Comparison of ENCODE assay signal across 8 cellular contexts in genomic region chr12:4214912-4215861, GRCh38. TPM values are rescaled to one million over a fixed set of nuclear protein-coding genes. Genes with fewer than 3 reads are reported as not detected.
DNase-seq lines count a peak whose midpoint lies in the region; ATAC-seq and TF ChIP-seq lines count a peak whose summit lies in the region.

No MANE protein-coding gene starts in this region.

- no peak for TF ChIP-seq EP300 in SK-N-SH (IDR thresholded peaks at IDR 0.05; ENCODE audit: borderline replicate concordance in 1 of 2, low read depth in 1 of 2, low read length in 1 of 2)

- H3K9me2 ChIP-seq in GM23248 (ENCODE audit: insufficient read depth) (no peaks in the 10 kb centered on the region), SK-N-SH (no peaks in the 10 kb centered on the region)

- in situ Hi-C loops in GM23248 (cut with MboI), result no loop called here

- no peaks in the 10 kb centered on the region for H3K36me3 Mint-ChIP-seq in IgD-negative memory B cell
- H3K36me3 Mint-ChIP-seq in activated T-helper 1 cell treated with anti-CD3 and anti-CD28 coated beads, Interleukin-12 subunit alpha, Interleukin-12 subunit beta, Interleukin-2, Interleukin-4 antibody, amounts not matched to agents 30 ng/mL and 10 ng/mL and 1 ng/mL, durations not matched to agents 14 hours and 24 hours and 36 hours (ENCODE audit: low read depth), result no peaks in the 10 kb centered on the region

- H3K4me1 Mint-ChIP-seq in IgD-negative memory B cell, result peaks cover 28 to 34% (median 29%) of the 10 kb centered on the region in 3 donors
- peaks cover 49% of the 10 kb centered on the region for H3K4me1 Mint-ChIP-seq in activated T-helper 1 cell treated with anti-CD3 and anti-CD28 coated beads, Interleukin-12 subunit alpha, Interleukin-12 subunit beta, Interleukin-2, Interleukin-4 antibody, amounts not matched to agents 30 ng/mL and 10 ng/mL and 1 ng/mL, durations not matched to agents 14 hours and 24 hours and 36 hours (ENCODE audit: low read depth)

- no peak for TF ChIP-seq RAD21 in SK-N-SH (IDR thresholded peaks at IDR 0.05; ENCODE audit: low read length)

- no peak for TF ChIP-seq CTCF in GM10248 (IDR thresholded peaks at IDR 0.05; ENCODE audit: control extremely low read depth, extremely low read depth, low read depth, missing control alignments)
- no peak for TF ChIP-seq CTCF in SK-N-SH (IDR thresholded peaks at IDR 0.05)

- no peaks in the 10 kb centered on the region for H3K4me1 ChIP-seq in GM23248 (ENCODE audit: insufficient read depth)
- no peaks in the 10 kb centered on the region for H3K4me1 ChIP-seq in SK-N-SH (ENCODE audit: control insufficient read depth in 1 of 2, insufficient read depth in 2 of 2, low read depth in 1 of 2, low read length in 1 of 2)

- peak overlapping the region; percentile 82 to 98 (median 94) for H3K27ac Mint-ChIP-seq in IgD-negative memory B cell
- peak overlapping the region; percentile 83 for H3K27ac Mint-ChIP-seq in activated T-helper 1 cell treated with anti-CD3 and anti-CD28 coated beads, Interleukin-12 subunit alpha, Interleukin-12 subunit beta, Interleukin-2, Interleukin-4 antibody, amounts not matched to agents 30 ng/mL and 10 ng/mL and 1 ng/mL, durations not matched to agents 14 hours and 24 hours and 36 hours

- ATAC-seq in GM21390 (IDR thresholded peaks at IDR 0.05; ENCODE audit: unreplicated experiment), result peak; percentile 64

- no peak overlapping the region for H3K4me2 ChIP-seq in GM23248 (ENCODE audit: unreplicated experiment)
- no peak overlapping the region for H3K4me2 ChIP-seq in SK-N-SH

- no peaks in the 10 kb centered on the region for H3K9me3 Mint-ChIP-seq in IgD-negative memory B cell
- H3K9me3 Mint-ChIP-seq in activated T-helper 1 cell treated with anti-CD3 and anti-CD28 coated beads, Interleukin-12 subunit alpha, Interleukin-12 subunit beta, Interleukin-2, Interleukin-4 antibody, amounts not matched to agents 30 ng/mL and 10 ng/mL and 1 ng/mL, durations not matched to agents 14 hours and 24 hours and 36 hours, result no peaks in the 10 kb centered on the region

- no peaks in the 10 kb centered on the region for H3K27me3 Mint-ChIP-seq in IgD-negative memory B cell
- peaks cover 2% of the 10 kb centered on the region for H3K27me3 Mint-ChIP-seq in activated T-helper 1 cell treated with anti-CD3 and anti-CD28 coated beads, Interleukin-12 subunit alpha, Interleukin-12 subunit beta, Interleukin-2, Interleukin-4 antibody, amounts not matched to agents 30 ng/mL and 10 ng/mL and 1 ng/mL, durations not matched to agents 14 hours and 24 hours and 36 hours (ENCODE audit: insufficient read depth)

- no peak overlapping the region for H3K27ac ChIP-seq in GM23248
- H3K27ac ChIP-seq in SK-N-SH (ENCODE audit: low read depth in 2 of 2, low read length in 1 of 2), result no peak overlapping the region

- H3K9me3 ChIP-seq in GM23248 (ENCODE audit: low read depth) (no peaks in the 10 kb centered on the region), SK-N-SH (no peaks in the 10 kb centered on the region)

- intact Hi-C loops in activated T-helper 1 cell treated with anti-CD3 and anti-CD28 coated beads, Interleukin-12 subunit alpha, Interleukin-12 subunit beta, Interleukin-2, Interleukin-4 antibody, amounts not matched to agents 30 ng/mL and 10 ng/mL and 1 ng/mL, durations not matched to agents 14 hours and 24 hours and 36 hours (cut with micrococcal nuclease), result loop anchor here (1.0 to 5.0 kb wide), 5 partner anchors 37 to 98 kb away; no protein-coding TSS in a partner anchor

- no peaks in the 10 kb centered on the region for H3F3A ChIP-seq in GM23248 (ENCODE audit: insufficient read depth)
- no peaks in the 10 kb centered on the region for H3F3A ChIP-seq in SK-N-SH (replicated peaks; ENCODE audit: insufficient read depth)

- H2AFZ ChIP-seq in GM23248 (no peak overlapping the region), SK-N-SH (ENCODE audit: low read depth) (no peak overlapping the region)

- H3K79me2 ChIP-seq in GM23248 (ENCODE audit: insufficient read depth) (no peaks in the 10 kb centered on the region), SK-N-SH (ENCODE audit: insufficient read depth) (no peaks in the 10 kb centered on the region)

- H3K9ac ChIP-seq in GM23248, result no peak overlapping the region
- H3K9ac ChIP-seq in SK-N-SH, result no peak overlapping the region

- DNase-seq in GM10248 (ENCODE audit: extremely low spot score) (peak; percentile 70), medulla oblongata (ENCODE audit: extremely low spot score) (peak; percentile 85), GM23248 (no peak), SK-N-SH (no peak)
- DNase-seq in activated T-helper 1 cell treated with anti-CD3 and anti-CD28 coated beads, Interleukin-12 subunit alpha, Interleukin-12 subunit beta, Interleukin-2, Interleukin-4 antibody, amounts not matched to agents 30 ng/mL and 10 ng/mL and 1 ng/mL, durations not matched to agents 14 hours and 24 hours and 36 hours (ENCODE audit: low spot score), result peak; percentile 24
- DNase-seq in NK-92 treated with Interleukin-12 subunit alpha and Interleukin-12 subunit beta, amount 100 ng/mL, for 24 hours (lab: John Stamatoyannopoulos, UW), result no peak

- POLR2A ChIA-PET in GM10248 (lab: Yijun Ruan, JAX), result interaction anchor here (0.6 to 1.0 kb wide), 3 partner anchors 39 to 79 kb away, joined by 3 read pairs; no protein-coding TSS in a partner anchor
- POLR2A ChIA-PET in SK-N-SH (lab: Yijun Ruan, JAX), result no interaction called here

- H3K4me3 ChIP-seq in GM23248 (no peak overlapping the region), SK-N-SH (ENCODE audit: low read depth in 2 of 2, low read length in 1 of 2) (no peak overlapping the region)

- WGBS in GM23248 (ENCODE audit: low coverage in 1 of 2, low lambda C conversion rate in 2 of 2, missing lambda C conversion rate in 2 of 2), 2 experiments, result 19 to 21% methylated on average over 24 of the region's 24 CpGs
- WGBS in SK-N-SH (ENCODE audit: low lambda C conversion rate), result 3% methylated on average over 21 of the region's 24 CpGs

- no peaks in the 10 kb centered on the region for H4K20me1 ChIP-seq in GM23248 (ENCODE audit: insufficient read depth)
- H4K20me1 ChIP-seq in SK-N-SH (ENCODE audit: insufficient read depth), result no peaks in the 10 kb centered on the region

- no peaks in the 10 kb centered on the region for H3K27me3 ChIP-seq in GM23248 (replicated peaks; ENCODE audit: insufficient read depth)
- H3K27me3 ChIP-seq in SK-N-SH (ENCODE audit: insufficient read depth), result peaks cover 26% of the 10 kb centered on the region

- CTCF ChIA-PET in GM10248 (lab: Yijun Ruan, JAX) (interaction anchor here (0.6 to 2.5 kb wide), 12 partner anchors 9 to 329 kb away, joined by 3 to 12 read pairs (median 4); no protein-coding TSS in a partner anchor), SK-N-SH (lab: Yijun Ruan, JAX) (interaction anchor here (1.0 to 1.9 kb wide), 2 partner anchors 61 to 62 kb away, joined by 4 to 6 read pairs; no protein-coding TSS in a partner anchor)

- H3K36me3 ChIP-seq in GM23248 (ENCODE audit: low read depth), result no peaks in the 10 kb centered on the region
- no peaks in the 10 kb centered on the region for H3K36me3 ChIP-seq in SK-N-SH (replicated peaks in 1 of 2; ENCODE audit: control insufficient read depth in 1 of 2, insufficient read depth in 2 of 2, low read length in 1 of 2)

- peak overlapping the region; percentile 50 to 92 (median 85) for H3K4me3 Mint-ChIP-seq in IgD-negative memory B cell
- H3K4me3 Mint-ChIP-seq in activated T-helper 1 cell treated with anti-CD3 and anti-CD28 coated beads, Interleukin-12 subunit alpha, Interleukin-12 subunit beta, Interleukin-2, Interleukin-4 antibody, amounts not matched to agents 30 ng/mL and 10 ng/mL and 1 ng/mL, durations not matched to agents 14 hours and 24 hours and 36 hours, result peak overlapping the region; percentile 65

TF ChIP-seq in SK-N-SH, 30 proteins besides CTCF, POLR2A, EP300 and RAD21:
- TF ChIP-seq GABPA (IDR thresholded peaks at IDR 0.05; ENCODE audit: low read depth), result no peak

RNA-seq across cellular contexts. Expression of gene CCND2, which starts 58.4 kb away (rescaled TPM):
- 11.7 TPM for polyA plus RNA-seq in IgD-negative memory B cell
- 548 and 549 TPM in 2 replicates for total RNA-seq in activated T-helper 1 cell treated with anti-CD3 and anti-CD28 coated beads, Interleukin-12 subunit alpha, Interleukin-12 subunit beta, Interleukin-2, Interleukin-4 antibody, amounts not matched to agents 30 ng/mL and 10 ng/mL and 1 ng/mL, durations not matched to agents 14 hours and 24 hours and 36 hours
- total RNA-seq in GM23248 (2014; rRNA removed; shearing (Covaris generic)), result 4.2 and 4.9 TPM in 2 replicates
- 2.9 TPM in 2 replicates for polyA plus RNA-seq in GM23248 (2016; fragmentation: Nextera tagmentation; extraction: Ambion mirVana)
- polyA plus RNA-seq in SK-N-SH (2012; rRNA removed), result not detected in 2 replicates
- polyA plus RNA-seq in SK-N-SH (2012; cell fraction: cytosol; rRNA removed), result not detected in 2 replicates
- polyA plus RNA-seq in SK-N-SH (2012; cell fraction: nucleus; rRNA removed), result not detected in 2 replicates

Comparison
In these comparisons a context has a peak if more than half of its experiments do, and no peak if none do; other contexts are left out.
1. DNase-seq: peak in GM10248 (single experiment), activated T-helper 1 cell treated with anti-CD3 and anti-CD28 coated beads, Interleukin-12 subunit alpha, Interleukin-12 subunit beta, Interleukin-2, Interleukin-4 antibody, amounts not matched to agents 30 ng/mL and 10 ng/mL and 1 ng/mL, durations not matched to agents 14 hours and 24 hours and 36 hours (single experiment) and medulla oblongata (single experiment); none in NK-92 treated with Interleukin-12 subunit alpha and Interleukin-12 subunit beta, amount 100 ng/mL, for 24 hours (single experiment), GM23248 (single experiment) and SK-N-SH (single experiment).